15 cellular contexts compared by ENCODE assay signal in the genomic region with DNA sequence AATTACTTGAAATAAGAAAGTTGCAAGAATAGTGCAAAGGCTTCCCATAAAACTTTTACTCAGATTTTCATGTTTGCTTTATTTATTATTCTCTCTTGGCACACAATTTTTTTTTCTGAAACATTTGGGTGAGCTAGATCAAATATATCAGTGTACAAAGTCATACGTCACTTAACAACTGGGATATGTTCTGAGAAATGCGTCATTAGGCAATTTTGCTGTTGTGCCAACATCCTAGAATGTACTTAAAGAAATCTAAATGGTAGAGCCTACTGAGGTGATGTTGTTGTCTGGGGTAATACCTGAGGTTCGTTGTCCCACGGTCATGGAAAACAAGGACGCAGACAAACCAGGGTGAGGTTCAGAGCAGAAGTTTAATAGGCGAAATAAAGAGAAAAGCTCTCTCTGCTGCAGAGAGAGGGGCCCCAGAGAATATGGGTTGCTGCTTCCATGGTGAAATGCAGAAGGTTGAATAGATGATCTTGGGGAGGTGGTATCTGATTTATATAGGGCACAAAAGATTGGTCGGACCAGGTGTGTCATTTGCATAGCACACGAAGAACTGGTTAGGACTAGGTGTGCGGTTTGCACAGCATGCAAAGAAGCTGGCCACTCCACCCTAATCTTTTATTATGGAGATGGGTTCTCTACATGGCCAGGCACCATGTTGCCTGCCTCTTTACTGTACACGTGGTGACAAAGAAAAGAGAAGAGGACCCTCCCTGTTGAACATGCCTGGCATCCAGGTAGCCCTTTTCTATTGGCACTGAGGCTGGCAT. TPM values are rescaled to one million over a fixed set of nuclear protein-coding genes. Genes with fewer than 3 reads are reported as not detected.
DNase-seq lines count a peak whose midpoint lies in the region; ATAC-seq and TF ChIP-seq lines count a peak whose summit lies in the region.
"Had no signal": no experiment of that assay in that cellular context is flagged by ENCODE, and none has a peak within 500 bp of the region (broad histone marks: within the 10 kb centered on the region; RNA-seq: fewer than 3 reads in every experiment).

No MANE protein-coding gene starts in this region.

- no peaks in the 10 kb centered on the region for H3K36me3 ChIP-seq in neutrophil
- H3K36me3 ChIP-seq in ovary = no peaks in the 10 kb centered on the region

- H3K4me1 ChIP-seq in neutrophil (ENCODE audit: control insufficient read depth in 1 of 2, insufficient read depth in 1 of 2, low read depth in 1 of 2, low read length in 1 of 2) = peaks cover 38 to 58% of the 10 kb centered on the region in 2 experiments
- no peaks in the 10 kb centered on the region for H3K4me1 ChIP-seq in ovary (ENCODE audit: insufficient read depth)

- no peaks in the 10 kb centered on the region for H3K27me3 Mint-ChIP-seq in activated B cell treated with CpG ODN at 0.5 μM for 24 hours
- H3K27me3 Mint-ChIP-seq: activated CD8-positive, alpha-beta T cell treated with anti-CD3 and anti-CD28 coated beads for 36 hours; activated T-helper 17 cell treated with anti-CD3 and anti-CD28 coated beads, Interleukin-2, amount 50 U/mL, for 72 hours had no signal

- H3K9me3 ChIP-seq in neutrophil (no peaks in the 10 kb centered on the region), ovary (no peaks in the 10 kb centered on the region)

- CTCF ChIA-PET in activated B cell treated with CpG ODN at 0.5 μM for 24 hours (lab: Charles Lee) = interaction anchor here (1.2 kb wide), 1 partner anchor 9 kb away, joined by 5 read pairs; the partner anchor contains the start of gene GRAMD1C

- peaks cover 72% of the 10 kb centered on the region for H3K4me1 Mint-ChIP-seq in activated B cell treated with CpG ODN at 0.5 μM for 24 hours
- H3K4me1 Mint-ChIP-seq: activated T-helper 17 cell treated with anti-CD3 and anti-CD28 coated beads, Interleukin-2, amount 50 U/mL, for 72 hours had no signal

- DNase-seq in activated B cell treated with CpG ODN at 0.5 μM for 24 hours (no peak), SIG-M5 treated with dmso at 0.1 percent for 504 hours (lab: John Stamatoyannopoulos, UW; ENCODE audit: unreplicated experiment) (no peak), KG1 (lab: John Stamatoyannopoulos, UW) (no peak), Right ventricle myocardium inferior (ENCODE audit: missing footprints) (no peak), ovary (no peak)
- DNase-seq: activated CD8-positive, alpha-beta T cell treated with anti-CD3 and anti-CD28 coated beads for 36 hours; GOT3; left colon; NCI-H2081; stimulated activated CD4-positive, alpha-beta T cell treated with anti-CD3 and anti-CD28 coated beads, Interleukin-2, amount 100 ng/mL, for 24 hours had no signal

- H3K4me3 ChIP-seq in neutrophil (ENCODE audit: low read depth in 1 of 2, low read length in 1 of 2) = peak overlapping the region; percentile 9 to 23
- no peak overlapping the region for H3K4me3 ChIP-seq in ovary
- H3K4me3 ChIP-seq: coronary artery had no signal

- intact Hi-C loops in activated B cell treated with CpG ODN at 0.5 μM for 24 hours (cut with micrococcal nuclease) (loop anchor here (1.0 to 5.0 kb wide), 3 partner anchors 9 to 383 kb away; partner anchors contain the start of gene GRAMD1C), Right ventricle myocardium inferior (cut with DNase I) (no loop called here), ovary (cut with DNase I) (loop anchor here in 2 of 4 donors (5.0 to 10.0 kb wide), 3 partner anchors 85 to 1622 kb away; no protein-coding TSS in a partner anchor)

- peaks cover 11% of the 10 kb centered on the region for H3K9me3 Mint-ChIP-seq in activated B cell treated with CpG ODN at 0.5 μM for 24 hours

- TF ChIP-seq CTCF in activated B cell treated with CpG ODN at 0.5 μM for 24 hours (IDR thresholded peaks at IDR 0.05) (no peak), neutrophil (IDR thresholded peaks at IDR 0.05) (no peak), ovary (IDR thresholded peaks at IDR 0.05) (no peak)

- peak overlapping the region; percentile 73 for H3K4me3 Mint-ChIP-seq in activated B cell treated with CpG ODN at 0.5 μM for 24 hours
- H3K4me3 Mint-ChIP-seq: activated CD8-positive, alpha-beta T cell treated with anti-CD3 and anti-CD28 coated beads for 36 hours; activated T-helper 17 cell treated with anti-CD3 and anti-CD28 coated beads, Interleukin-2, amount 50 U/mL, for 72 hours had no signal

- H3K27me3 ChIP-seq in neutrophil = no peaks in the 10 kb centered on the region
- no peaks in the 10 kb centered on the region for H3K27me3 ChIP-seq in ovary

- H3K27ac ChIP-seq in neutrophil (peak overlapping the region; percentile 94), ovary (no peak overlapping the region)
- H3K27ac ChIP-seq: coronary artery had no signal

- peaks cover 6% of the 10 kb centered on the region for H3K36me3 Mint-ChIP-seq in activated B cell treated with CpG ODN at 0.5 μM for 24 hours (ENCODE audit: low read depth)

- peak overlapping the region; percentile 89 for H3K27ac Mint-ChIP-seq in activated B cell treated with CpG ODN at 0.5 μM for 24 hours
- H3K27ac Mint-ChIP-seq: activated CD8-positive, alpha-beta T cell treated with anti-CD3 and anti-CD28 coated beads for 36 hours; activated T-helper 17 cell treated with anti-CD3 and anti-CD28 coated beads, Interleukin-2, amount 50 U/mL, for 72 hours had no signal

- TF ChIP-seq EP300 in ovary (IDR thresholded peaks at IDR 0.05) = no peak

- TF ChIP-seq POLR2A in ovary (IDR thresholded peaks at IDR 0.05) = no peak

- 84 to 86% (median 85%) methylated on average over 10 of the region's 10 CpGs for WGBS in ovary, 3 donors

- POLR2A ChIA-PET in activated B cell treated with CpG ODN at 0.5 μM for 24 hours (lab: Charles Lee) = interaction anchor here (0.6 to 3.1 kb wide), 4 partner anchors 9 to 84 kb away, joined by 3 to 50 read pairs (median 7); partner anchors contain the start of genes ATP6V1A, GRAMD1C and NAA50

- ATAC-seq in GM18502 (IDR thresholded peaks at IDR 0.05; ENCODE audit: poor library complexity, unreplicated experiment) = peak; percentile 33
- peak; percentile 25 for ATAC-seq in HG02852 (IDR thresholded peaks at IDR 0.05; ENCODE audit: unreplicated experiment)
- ATAC-seq in activated B cell treated with CpG ODN at 0.5 μM for 24 hours (ENCODE audit: low read depth) = peak; percentile 35
- ATAC-seq in Right ventricle myocardium inferior = no peak
- ATAC-seq: activated CD8-positive, alpha-beta T cell treated with anti-CD3 and anti-CD28 coated beads for 36 hours had no signal

RNA-seq across cellular contexts. Expression of gene GRAMD1C, which starts 8.8 kb away (rescaled TPM):
- total RNA-seq in activated B cell treated with CpG ODN at 0.5 μM for 24 hours = 11.4 and 12.2 TPM in 2 replicates
- 2.4 TPM for total RNA-seq in Right ventricle myocardium inferior
- total RNA-seq in ovary = 10 to 100 TPM in 1 of 7 donors, 1 to 10 TPM in 5, under 1 TPM in 1; 0.35 to 10.7 (median 1.8) TPM
- polyA plus RNA-seq in ovary = 1 to 10 TPM in 1 of 2 donors, under 1 TPM in 1; 0.75 to 1.9 TPM
